Comparison of ENCODE assay signal across 24 cellular contexts in genomic region chr1:20481643-20482498, GRCh38. TPM values are rescaled to one million over a fixed set of nuclear protein-coding genes. Genes with fewer than 3 reads are reported as not detected.
DNase-seq lines count a peak whose midpoint lies in the region; ATAC-seq and TF ChIP-seq lines count a peak whose summit lies in the region.
"Had no signal": no experiment of that assay in that cellular context is flagged by ENCODE, and none has a peak within 500 bp of the region (broad histone marks: within the 10 kb centered on the region; RNA-seq: fewer than 3 reads in every experiment).

No MANE protein-coding gene starts in this region.

- H3K9me3 ChIP-seq in SJSA1 (replicated peaks) (no peaks in the 10 kb centered on the region), iPS-18c (ENCODE audit: control insufficient read depth, insufficient read depth, low read length) (no peaks in the 10 kb centered on the region), osteoblast (ENCODE audit: low read depth, low read length) (no peaks in the 10 kb centered on the region), H9 (ENCODE audit: control insufficient read depth, low read depth, low read length) (no peaks in the 10 kb centered on the region)
- H3K9me3 ChIP-seq: body of pancreas, gastroesophageal sphincter, left lung, prostate gland, suprapubic skin had no signal

- H2BK5ac ChIP-seq in H9 (ENCODE audit: insufficient read length, low read length): no peak overlapping the region

- H4K5ac ChIP-seq in H9 (ENCODE audit: insufficient read length, low read depth, low read length): no peak overlapping the region

- no peak for TF ChIP-seq CTCF in C4-2B (conservative IDR thresholded peaks at IDR 0.05)
- TF ChIP-seq CTCF in osteoblast (IDR thresholded peaks at IDR 0.05; ENCODE audit: extremely low read depth, low read depth, low read length): no peak
- no peak for TF ChIP-seq CTCF in H9 (conservative IDR thresholded peaks at IDR 0.05)

- H3K79me2 ChIP-seq in osteoblast (ENCODE audit: insufficient read depth, low read length): no peaks in the 10 kb centered on the region
- no peaks in the 10 kb centered on the region for H3K79me2 ChIP-seq in H9 (ENCODE audit: insufficient read depth, low read length)

- H3K4me1 Mint-ChIP-seq in H9: peaks cover 14 to 41% of the 10 kb centered on the region in 2 experiments

- H2BK12ac ChIP-seq in H9 (ENCODE audit: insufficient read length, low read depth, low read length): no peak overlapping the region

- peaks cover 66% of the 10 kb centered on the region for H3K4me1 ChIP-seq in SJSA1 (replicated peaks)
- H3K4me1 ChIP-seq in osteoblast (ENCODE audit: insufficient read depth, low read length): no peaks in the 10 kb centered on the region
- H3K4me1 ChIP-seq in H9 (ENCODE audit: insufficient read depth, low read length): peaks cover 6% of the 10 kb centered on the region; the same call in 1 of the 2 replicates
- H3K4me1 ChIP-seq: prostate gland had no signal

- WGBS in H9 (ENCODE audit: extremely low coverage, insufficient read length, low lambda C conversion rate): no CpG with 5 or more reads among the region's 10 CpGs

- H2BK120ac ChIP-seq in H9 (ENCODE audit: low read depth, low read length, poor library complexity, severe bottlenecking): no peak overlapping the region

- no peak overlapping the region for H3K9ac ChIP-seq in H9 (ENCODE audit: extremely low read depth, insufficient read length, low read length)

- H3K4me3 ChIP-seq in SJSA1: no peak overlapping the region
- H3K4me3 ChIP-seq in iPS-18c (ENCODE audit: insufficient read depth, low read depth, low read length): peak overlapping the region; percentile 15; the same call in 1 of the 2 replicates
- H3K4me3 ChIP-seq in osteoblast (ENCODE audit: insufficient read depth, low read length): no peak overlapping the region
- H3K4me3 ChIP-seq: body of pancreas, gastroesophageal sphincter, left lung, prostate gland, suprapubic skin had no signal

- no peak overlapping the region for H3K4ac ChIP-seq in H9 (ENCODE audit: low read depth, low read length)

- no peak overlapping the region for H3K4me3 Mint-ChIP-seq in H9
- H3K4me3 Mint-ChIP-seq: activated CD4-positive, alpha-beta memory T cell treated with anti-CD3 and anti-CD28 coated beads, Interleukin-2, amount 10 ng/mL, durations not matched to agents 7 days and 5 days; activated T-cell treated with anti-CD3 and anti-CD28 coated beads, Interleukin-2, amount 50 U/mL, for 4 hours; WTC11 had no signal

- H4K8ac ChIP-seq in H9 (replicated peaks; ENCODE audit: insufficient read length, low read depth, low read length): no peak overlapping the region

- no peaks in the 10 kb centered on the region for H3K36me3 Mint-ChIP-seq in H9 (ENCODE audit: insufficient read depth in 1 of 3, low read depth in 3 of 3)
- H3K36me3 Mint-ChIP-seq: CD4-positive, CD25-positive, alpha-beta regulatory T cell had no signal

- H2AFZ ChIP-seq in osteoblast (ENCODE audit: low read length) (no peak overlapping the region), H9 (ENCODE audit: low read length) (no peak overlapping the region)

- H2BK20ac ChIP-seq in H9 (ENCODE audit: low read depth, low read length, poor library complexity, severe bottlenecking): no peak overlapping the region

- no peak overlapping the region for H2AK5ac ChIP-seq in H9 (ENCODE audit: insufficient read length, low read length)

- no peaks in the 10 kb centered on the region for H3K79me1 ChIP-seq in H9 (ENCODE audit: insufficient read depth, low read depth, low read length, poor library complexity, severe bottlenecking)

- no peak overlapping the region for H3K4me2 ChIP-seq in osteoblast (ENCODE audit: insufficient read depth, low read length)
- H3K4me2 ChIP-seq in H9 (ENCODE audit: insufficient read depth, insufficient read length, low read length): no peak overlapping the region

- DNase-seq in SJSA1 (ENCODE audit: low read depth in 1 of 2, low spot score in 2 of 2) (no peak), osteoblast (ENCODE audit: insufficient read length, low spot score, missing footprints) (peak; percentile 63), H9 (no peak), NCI-H2196 treated with DMSO at 0.1 percent for 48 hours (lab: John Stamatoyannopoulos, UW; ENCODE audit: unreplicated experiment) (no peak), NCI-H1417 treated with DMSO at 0.1 percent for 48 hours (lab: John Stamatoyannopoulos, UW) (no peak)
- no peak for DNase-seq in stimulated activated naive CD8-positive, alpha-beta T cell treated with anti-CD3 and anti-CD28 coated beads, Interleukin-15, Interleukin-2, amounts not matched to agents 100 U/mL and 50 U/mL, for 24 hours
- DNase-seq: ACHN; activated CD4-positive, alpha-beta memory T cell treated with anti-CD3 and anti-CD28 coated beads, Interleukin-2, amount 10 ng/mL, durations not matched to agents 7 days and 5 days; activated naive CD4-positive, alpha-beta T cell treated with anti-CD3 and anti-CD28 coated beads, Interleukin-2, amount 50 U/mL, for 16 hours; activated T-cell treated with anti-CD3 and anti-CD28 coated beads, Interleukin-2, amount 50 U/mL, for 4 hours; CD4-positive, CD25-positive, alpha-beta regulatory T cell; DND-41; left lung; NCI-H1436 treated with DMSO at 0.1 percent for 48 hours; NCI-H446; stimulated activated CD8-positive, alpha-beta memory T cell treated with anti-CD3 and anti-CD28 coated beads, Interleukin-4, amount 100 ng/mL, for 48 hours had no signal

- no peak overlapping the region for H3K23ac ChIP-seq in H9 (ENCODE audit: insufficient read length, low read depth, low read length)

- no peaks in the 10 kb centered on the region for H3K9me3 Mint-ChIP-seq in H9
- H3K9me3 Mint-ChIP-seq: activated CD4-positive, alpha-beta memory T cell treated with anti-CD3 and anti-CD28 coated beads, Interleukin-2, amount 10 ng/mL, durations not matched to agents 7 days and 5 days; activated T-cell treated with anti-CD3 and anti-CD28 coated beads, Interleukin-2, amount 50 U/mL, for 4 hours; WTC11 had no signal

- H3T11ph ChIP-seq in H9 (ENCODE audit: low read length): no peak overlapping the region

- no peak overlapping the region for H3K27ac Mint-ChIP-seq in H9
- H3K27ac Mint-ChIP-seq: activated CD4-positive, alpha-beta memory T cell treated with anti-CD3 and anti-CD28 coated beads, Interleukin-2, amount 10 ng/mL, durations not matched to agents 7 days and 5 days; CD4-positive, CD25-positive, alpha-beta regulatory T cell; WTC11 had no signal

- H3K27me3 ChIP-seq in SJSA1 (replicated peaks): no peaks in the 10 kb centered on the region; the same call in 1 of the 2 replicates
- H3K27me3 ChIP-seq in osteoblast (ENCODE audit: insufficient read depth, low read length): peaks cover 47% of the 10 kb centered on the region
- peaks cover 18% of the 10 kb centered on the region; the same call in 1 of the 2 replicates for H3K27me3 ChIP-seq in H9 (ENCODE audit: insufficient read depth, low read length)

- H3K36me3 ChIP-seq in SJSA1 (peaks cover 17% of the 10 kb centered on the region), osteoblast (ENCODE audit: insufficient read depth, low read length) (no peaks in the 10 kb centered on the region)
- H3K36me3 ChIP-seq: gastroesophageal sphincter, left lung, prostate gland, suprapubic skin had no signal

- peaks cover 93% of the 10 kb centered on the region for H3K27me3 Mint-ChIP-seq in H9 (ENCODE audit: low read depth)

- peaks cover 23% of the 10 kb centered on the region for H3K23me2 ChIP-seq in H9 (ENCODE audit: insufficient read length, low read depth, low read length, poor library complexity, severe bottlenecking)

- H3K14ac ChIP-seq in H9 (ENCODE audit: insufficient read depth, low read length): no peak overlapping the region

- H4K20me1 ChIP-seq in osteoblast (ENCODE audit: insufficient read depth, low read length) (no peaks in the 10 kb centered on the region), H9 (ENCODE audit: control insufficient read depth, insufficient read depth, insufficient read length) (no peaks in the 10 kb centered on the region)

- no peak overlapping the region for H2BK15ac ChIP-seq in H9 (ENCODE audit: low read depth, low read length)

- no peak overlapping the region for H4K91ac ChIP-seq in H9 (ENCODE audit: insufficient read length, low read depth, low read length)

- H3K56ac ChIP-seq in H9 (ENCODE audit: insufficient read length, low read depth, low read length): no peak overlapping the region

- no peak for ATAC-seq in stimulated activated naive CD8-positive, alpha-beta T cell treated with anti-CD3 and anti-CD28 coated beads, Interleukin-15, Interleukin-2, amounts not matched to agents 100 U/mL and 50 U/mL, for 24 hours
- ATAC-seq: activated T-cell treated with anti-CD3 and anti-CD28 coated beads, Interleukin-2, amount 50 U/mL, for 4 hours; body of pancreas; gastroesophageal sphincter; left lung; Right ventricle myocardium inferior; WTC11 had no signal

- H3K27ac ChIP-seq in C4-2B (peak overlapping the region; percentile 30; the same call in 1 of the 2 replicates), SJSA1 (peak overlapping the region; percentile 36), osteoblast (ENCODE audit: low read depth, low read length) (no peak overlapping the region), H9 (ENCODE audit: insufficient read length, low read depth, low read length) (no peak overlapping the region)
- H3K27ac ChIP-seq: gastroesophageal sphincter, left lung, prostate gland, suprapubic skin had no signal

- no peak overlapping the region for H3K18ac ChIP-seq in H9 (ENCODE audit: insufficient read length, low read depth, low read length)

RNA-seq across cellular contexts. Expression of gene CAMK2N1, which starts 4.1 kb away (rescaled TPM):
- total RNA-seq in SJSA1 (2014; rRNA removed; shearing (Covaris generic)): 33.8 and 37.1 TPM in 2 replicates
- total RNA-seq in osteoblast: 0.36 and 1.5 TPM in 2 replicates
- total RNA-seq in H9 (2021): 0.97 and 1.2 TPM in 2 replicates

RNA-seq across cellular contexts. Expression of gene MUL1, which starts 26.1 kb away (rescaled TPM):
- 25.4 and 42.2 TPM in 2 replicates for total RNA-seq in SJSA1 (2014; rRNA removed; shearing (Covaris generic))
- total RNA-seq in osteoblast: 31.8 and 37.3 TPM in 2 replicates
- 25.5 and 27.1 TPM in 2 replicates for total RNA-seq in H9 (2021)

Comparison
In these comparisons a context has a peak if more than half of its experiments do, and no peak if none do; other contexts are left out.
1. H3K27ac ChIP-seq: peak in C4-2B (single experiment) and SJSA1 (single experiment); none in osteoblast (single experiment) and H9 (single experiment).
2. RNA of gene CAMK2N1, which starts 4.1 kb away (total RNA-seq): 33.8 to 37.1 TPM in SJSA1; 0.97 to 1.2 TPM in H9 and 0.36 to 1.5 TPM in osteoblast; every median in the first group is over 10 times any median in the second.